In genomic region chr4:24143741-24144140, GRCh38 we compare ENCODE assay signal across 25 cellular contexts.
"Had no signal": no experiment of that assay in that cellular context is flagged by ENCODE, and none has a peak within 500 bp of the region (broad histone marks: within the 10 kb centered on the region; RNA-seq: fewer than 3 reads in every experiment).

No MANE protein-coding gene starts in this region.

- H3K27ac ChIP-seq: brain microvascular endothelial cell, epithelial cell of prostate, esophagus squamous epithelium, pancreas, stomach, suprapubic skin, WERI-Rb-1 had no signal

- H3K4me3 ChIP-seq: esophagus squamous epithelium, pancreas, stomach, suprapubic skin had no signal

- ATAC-seq: left cardiac atrium; left ventricle myocardium superior; naive thymus-derived CD4-positive, alpha-beta T cell; pancreas; right cardiac atrium; stimulated activated naive B cell treated with anti-CD40 and anti-IgM and Interleukin-4, amounts not matched to agents 10 μg/mL and 1 μg/mL and 100 μg/mL, for 72 hours had no signal

- H3K9me3 ChIP-seq: esophagus squamous epithelium, pancreas, stomach, suprapubic skin had no signal

- H3K4me1 ChIP-seq: esophagus squamous epithelium, pancreas had no signal

- H3K27me3 ChIP-seq: brain microvascular endothelial cell, esophagus squamous epithelium, pancreas, stomach, suprapubic skin had no signal

- H3K36me3 ChIP-seq: brain microvascular endothelial cell, esophagus squamous epithelium, pancreas, stomach, suprapubic skin, WERI-Rb-1 had no signal

- DNase-seq: activated CD4-positive, alpha-beta memory T cell treated with anti-CD3 and anti-CD28 coated beads for 36 hours; activated CD4-positive, alpha-beta T cell treated with anti-CD3 and anti-CD28 coated beads, Interleukin-2, amount 10 ng/mL, durations not matched to agents 24 days and 14 days; activated CD4-positive, CD25-positive, alpha-beta regulatory T cell treated with anti-CD3 and anti-CD28 coated beads, Interleukin-2, amount 50 U/mL, for 72 hours; activated CD8-positive, alpha-beta memory T cell treated with anti-CD3 and anti-CD28 coated beads, Interleukin-2, amount 50 U/mL, for 4 hours; activated gamma-delta T cell; activated naive CD4-positive, alpha-beta T cell treated with anti-CD3 and anti-CD28 coated beads, Interleukin-2, amount 10 ng/mL, durations not matched to agents 7 days and 5 days; activated naive CD8-positive, alpha-beta T cell treated with anti-CD3 and anti-CD28 coated beads, Interleukin-2, amount 10 ng/mL, durations not matched to agents 7 days and 5 days; activated T-cell treated with anti-CD3 and anti-CD28 coated beads, Interleukin-2, amount 50 U/mL, for 24 hours; brain microvascular endothelial cell; esophagus squamous epithelium; foreskin melanocyte; left cardiac atrium; left ventricle myocardium superior; naive thymus-derived CD4-positive, alpha-beta T cell; pancreas; right cardiac atrium; stimulated activated CD4-positive, alpha-beta T cell treated with anti-CD3 and anti-CD28 coated beads, Interleukin-15, amount 100 ng/mL, for 24 hours; stimulated activated CD4-positive, alpha-beta T cell treated with anti-CD3 and anti-CD28 coated beads, Interleukin-2, amount 100 ng/mL, for 24 hours; stimulated activated naive B cell treated with anti-CD40 and anti-IgM and Interleukin-4, amounts not matched to agents 10 μg/mL and 1 μg/mL and 100 μg/mL, for 72 hours; stomach; T1000; trophoblast cell; WERI-Rb-1 had no signal
